Comparison of ENCODE assay signal across 20 cellular contexts in the genomic region with DNA sequence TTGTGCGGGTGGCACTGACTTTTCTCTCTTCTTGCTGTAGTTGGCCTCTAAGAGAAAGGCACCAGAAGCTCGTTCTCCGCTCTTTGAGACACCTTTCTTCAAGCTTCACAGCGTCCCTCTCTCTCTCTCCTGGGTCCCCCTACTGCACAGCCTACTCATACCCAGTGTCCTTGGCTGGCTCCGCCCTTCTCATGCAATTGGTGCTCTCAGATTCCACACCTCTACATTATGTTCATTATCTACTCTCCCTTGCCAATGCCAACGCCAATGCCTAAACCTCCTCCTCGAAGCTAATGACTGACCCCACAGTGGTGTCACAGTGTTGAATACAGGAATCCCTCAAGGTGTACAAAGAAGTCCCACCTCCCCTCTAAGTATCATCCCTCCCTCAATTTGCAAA.
"Had no signal": no experiment of that assay in that cellular context is flagged by ENCODE, and none has a peak within 500 bp of the region (broad histone marks: within the 10 kb centered on the region; RNA-seq: fewer than 3 reads in every experiment).

No MANE protein-coding gene starts in this region.

- H3K27ac Mint-ChIP-seq: activated B cell treated with CpG ODN at 0.5 μM for 24 hours; activated CD8-positive, alpha-beta T cell treated with anti-CD3 and anti-CD28 coated beads for 36 hours; activated naive CD8-positive, alpha-beta T cell; natural killer cell had no signal

- H3K4me1 ChIP-seq: body of pancreas, colonic mucosa had no signal

- FAIRE-seq: small intestine, TTC549 had no signal

- H3K36me3 Mint-ChIP-seq: activated naive CD8-positive, alpha-beta T cell; natural killer cell had no signal

- H3K27me3 ChIP-seq: body of pancreas, colonic mucosa, tibial nerve had no signal

- H3K4me3 ChIP-seq: body of pancreas, colonic mucosa, tibial nerve had no signal

- H3K36me3 ChIP-seq: colonic mucosa had no signal

- H3K9me3 ChIP-seq: body of pancreas, colonic mucosa, tibial nerve had no signal

- H3K9me3 Mint-ChIP-seq: activated B cell treated with CpG ODN at 0.5 μM for 24 hours; activated CD8-positive, alpha-beta T cell treated with anti-CD3 and anti-CD28 coated beads for 36 hours; natural killer cell had no signal

- H3K27me3 Mint-ChIP-seq: activated B cell treated with CpG ODN at 0.5 μM for 24 hours; activated CD8-positive, alpha-beta T cell treated with anti-CD3 and anti-CD28 coated beads for 36 hours; activated naive CD8-positive, alpha-beta T cell had no signal

- ATAC-seq: activated CD8-positive, alpha-beta T cell treated with anti-CD3 and anti-CD28 coated beads for 36 hours; body of pancreas; natural killer cell had no signal

- H3K27ac ChIP-seq: body of pancreas, colonic mucosa, tibial nerve had no signal

- DNase-seq: activated B cell treated with CpG ODN at 0.5 μM for 24 hours; activated CD4-positive, alpha-beta T cell treated with anti-CD3 and anti-CD28 coated beads for 48 hours; activated CD8-positive, alpha-beta memory T cell treated with anti-CD3 and anti-CD28 coated beads, Interleukin-2, amount 50 U/mL, for 4 hours; activated CD8-positive, alpha-beta T cell treated with anti-CD3 and anti-CD28 coated beads for 36 hours; activated gamma-delta T cell treated with Interleukin-2 at 50 U/mL for 16 hours; amygdala; body of pancreas; central memory CD4-positive, alpha-beta T cell; colonic mucosa; foreskin fibroblast; mesendoderm; natural killer cell; occipital lobe; small intestine; stimulated activated CD4-positive, alpha-beta T cell treated with anti-CD3 and anti-CD28 coated beads, Interleukin-4, amount 100 ng/mL, for 24 hours; stimulated activated naive CD4-positive, alpha-beta T cell treated with Interleukin-2 at 50 U/mL for 16 hours; substantia nigra had no signal

- H3K4me3 Mint-ChIP-seq: activated B cell treated with CpG ODN at 0.5 μM for 24 hours; activated CD8-positive, alpha-beta T cell treated with anti-CD3 and anti-CD28 coated beads for 36 hours; activated naive CD8-positive, alpha-beta T cell; natural killer cell had no signal
